Comparison of ENCODE assay signal across 10 cellular contexts in genomic region chr12:1619599-1619998, GRCh38. TPM values are rescaled to one million over a fixed set of nuclear protein-coding genes. Genes with fewer than 3 reads are reported as not detected.
A peak's percentile ranks its signal among the peaks of the same experiment; 100 is the strongest.
DNase-seq lines count a peak whose midpoint lies in the region; TF ChIP-seq lines count a peak whose summit lies in the region.
"Had no signal": no experiment of that assay in that cellular context is flagged by ENCODE, and none has a peak within 500 bp of the region (broad histone marks: within the 10 kb centered on the region; RNA-seq: fewer than 3 reads in every experiment).

No MANE protein-coding gene starts in this region.

- H3K4me3 ChIP-seq in A673 (ENCODE audit: low read depth, low read length, poor library complexity, severe bottlenecking) (no peak overlapping the region), right atrium auricular region (no peak overlapping the region)

- no peak overlapping the region for H3K4me3 Mint-ChIP-seq in T-helper 2 cell treated with Interferon-gamma antibody and Interleukin-4, amounts not matched to agents 5 μg/mL and 100 μg/mL, for 36 hours
- no peak overlapping the region for H3K4me3 Mint-ChIP-seq in osteocyte (ENCODE audit: unreplicated experiment)
- H3K4me3 Mint-ChIP-seq: CD4-positive, CD25-positive, alpha-beta regulatory T cell had no signal

- no peaks in the 10 kb centered on the region for H3K9me3 Mint-ChIP-seq in T-helper 2 cell treated with Interferon-gamma antibody and Interleukin-4, amounts not matched to agents 5 μg/mL and 100 μg/mL, for 36 hours
- no peaks in the 10 kb centered on the region for H3K9me3 Mint-ChIP-seq in osteocyte (ENCODE audit: unreplicated experiment)
- H3K9me3 Mint-ChIP-seq: CD4-positive, CD25-positive, alpha-beta regulatory T cell had no signal

- no peaks in the 10 kb centered on the region for H3K36me3 ChIP-seq in A673 (ENCODE audit: insufficient read depth, low read length, poor library complexity, severe bottlenecking)
- no peaks in the 10 kb centered on the region for H3K36me3 ChIP-seq in right atrium auricular region

- CTCF ChIA-PET in A673 (lab: Charles Lee): no interaction called here

- H3K27ac Mint-ChIP-seq in T-helper 2 cell treated with Interferon-gamma antibody and Interleukin-4, amounts not matched to agents 5 μg/mL and 100 μg/mL, for 36 hours: no peak overlapping the region
- H3K27ac Mint-ChIP-seq in osteocyte (ENCODE audit: unreplicated experiment): no peak overlapping the region
- H3K27ac Mint-ChIP-seq: CD4-positive, CD25-positive, alpha-beta regulatory T cell had no signal

- peaks cover 25% of the 10 kb centered on the region for H3K4me1 Mint-ChIP-seq in T-helper 2 cell treated with Interferon-gamma antibody and Interleukin-4, amounts not matched to agents 5 μg/mL and 100 μg/mL, for 36 hours (ENCODE audit: low read depth)
- peaks cover 46% of the 10 kb centered on the region for H3K4me1 Mint-ChIP-seq in osteocyte (ENCODE audit: unreplicated experiment)

- POLR2A ChIA-PET in A673 (lab: Charles Lee; ENCODE audit: low non-redundant PET): no interaction called here

- H3K9me3 ChIP-seq in A673 (ENCODE audit: low read depth, low read length, poor library complexity, severe bottlenecking) (no peaks in the 10 kb centered on the region), right atrium auricular region (no peaks in the 10 kb centered on the region)

- no peak overlapping the region for H3K27ac ChIP-seq in A673 (ENCODE audit: low read depth, low read length, poor library complexity, severe bottlenecking)
- H3K27ac ChIP-seq in right atrium auricular region: no peak overlapping the region

- peaks cover 12% of the 10 kb centered on the region for H3K4me1 ChIP-seq in A673 (ENCODE audit: insufficient read depth, low read length, poor library complexity, severe bottlenecking)
- H3K4me1 ChIP-seq in right atrium auricular region: no peaks in the 10 kb centered on the region

- intact Hi-C loops in A673 (cut with micrococcal nuclease; ENCODE audit: unreplicated experiment): no loop called here

- no peaks in the 10 kb centered on the region for H3K27me3 ChIP-seq in A673 (replicated peaks; ENCODE audit: insufficient read depth, low read depth, low read length, poor library complexity)
- no peaks in the 10 kb centered on the region for H3K27me3 ChIP-seq in right atrium auricular region

- TF ChIP-seq CTCF in A673 (conservative IDR thresholded peaks at IDR 0.05; ENCODE audit: low read depth, low read length): no peak
- TF ChIP-seq CTCF in GM20000 (IDR thresholded peaks at IDR 0.05; ENCODE audit: extremely low read depth, missing control alignments): no peak
- no peak for TF ChIP-seq CTCF in right atrium auricular region (IDR thresholded peaks at IDR 0.05)
- no peak for TF ChIP-seq CTCF in osteocyte (IDR thresholded peaks at IDR 0.05)

- no TSS peak for BruUV-seq in A673 (replicated peaks; lab: Mats Ljungman, UMichigan)

- DNase-seq in A673 (ENCODE audit: low spot score) (peak; percentile 51), GM20000 (ENCODE audit: low spot score) (peak; percentile 53), right atrium auricular region (ENCODE audit: low spot score) (peak; percentile 78), NCI-H2107 (lab: John Stamatoyannopoulos, UW) (no peak), erythroblast (lab: John Stamatoyannopoulos, UW) (no peak), osteocyte (ENCODE audit: extremely low spot score, unreplicated experiment) (no peak)
- DNase-seq in T-helper 2 cell treated with Interferon-gamma antibody and Interleukin-4, amounts not matched to agents 5 μg/mL and 100 μg/mL, for 36 hours (ENCODE audit: low spot score): peak; percentile 22
- DNase-seq in activated CD8-positive, alpha-beta memory T cell treated with anti-CD3 and anti-CD28 coated beads for 24 hours: no peak
- DNase-seq: NCI-H226 had no signal

- H3K27me3 Mint-ChIP-seq in T-helper 2 cell treated with Interferon-gamma antibody and Interleukin-4, amounts not matched to agents 5 μg/mL and 100 μg/mL, for 36 hours (ENCODE audit: low read depth): no peaks in the 10 kb centered on the region
- no peaks in the 10 kb centered on the region for H3K27me3 Mint-ChIP-seq in osteocyte (ENCODE audit: unreplicated experiment)

- TF ChIP-seq POLR2A in erythroblast (IDR thresholded peaks at IDR 0.05; ENCODE audit: low read length): no peak

- no peaks in the 10 kb centered on the region for H3K36me3 Mint-ChIP-seq in T-helper 2 cell treated with Interferon-gamma antibody and Interleukin-4, amounts not matched to agents 5 μg/mL and 100 μg/mL, for 36 hours (ENCODE audit: low read depth)
- peaks cover 6% of the 10 kb centered on the region for H3K36me3 Mint-ChIP-seq in osteocyte (ENCODE audit: unreplicated experiment)
- H3K36me3 Mint-ChIP-seq: CD4-positive, CD25-positive, alpha-beta regulatory T cell had no signal

RNA-seq across cellular contexts. Expression of gene WNT5B, which starts 9.4 kb away (rescaled TPM):
- total RNA-seq in A673 (2021): 0.34 and 0.59 TPM in 2 replicates
- 1 to 10 TPM; 1.5 to 3.0 TPM for total RNA-seq in right atrium auricular region
- total RNA-seq in osteocyte: 88.7 and 99.5 TPM in 2 replicates
- total RNA-seq: CD4-positive, CD25-positive, alpha-beta regulatory T cell had no signal

RNA-seq across cellular contexts. Expression of gene FBXL14, which starts 25.2 kb away (rescaled TPM):
- total RNA-seq in A673 (2021): 19.3 and 21.2 TPM in 2 replicates
- total RNA-seq in right atrium auricular region: 10 to 100 TPM in 1 of 2 donors, 1 to 10 TPM in 1; 6.3 to 11.3 TPM
- total RNA-seq in osteocyte: 9.1 and 9.4 TPM in 2 replicates

Comparison
In these comparisons a context has a peak if more than half of its experiments do, and no peak if none do; other contexts are left out.
1. DNase-seq: peak in A673 (single experiment), GM20000 (single experiment), T-helper 2 cell treated with Interferon-gamma antibody and Interleukin-4, amounts not matched to agents 5 μg/mL and 100 μg/mL, for 36 hours (single experiment) and right atrium auricular region (single experiment); none in NCI-H2107 (single experiment), erythroblast (0 of 2), activated CD8-positive, alpha-beta memory T cell treated with anti-CD3 and anti-CD28 coated beads for 24 hours (single experiment) and osteocyte (single experiment).
2. RNA of gene WNT5B, which starts 9.4 kb away (total RNA-seq): 88.7 to 99.5 TPM in osteocyte; 1.5 to 3.0 TPM in right atrium auricular region and 0.34 to 0.59 TPM in A673; every median in the first group is over 10 times any median in the second.